Comparison of ENCODE assay signal across 8 cellular contexts in the genomic region with DNA sequence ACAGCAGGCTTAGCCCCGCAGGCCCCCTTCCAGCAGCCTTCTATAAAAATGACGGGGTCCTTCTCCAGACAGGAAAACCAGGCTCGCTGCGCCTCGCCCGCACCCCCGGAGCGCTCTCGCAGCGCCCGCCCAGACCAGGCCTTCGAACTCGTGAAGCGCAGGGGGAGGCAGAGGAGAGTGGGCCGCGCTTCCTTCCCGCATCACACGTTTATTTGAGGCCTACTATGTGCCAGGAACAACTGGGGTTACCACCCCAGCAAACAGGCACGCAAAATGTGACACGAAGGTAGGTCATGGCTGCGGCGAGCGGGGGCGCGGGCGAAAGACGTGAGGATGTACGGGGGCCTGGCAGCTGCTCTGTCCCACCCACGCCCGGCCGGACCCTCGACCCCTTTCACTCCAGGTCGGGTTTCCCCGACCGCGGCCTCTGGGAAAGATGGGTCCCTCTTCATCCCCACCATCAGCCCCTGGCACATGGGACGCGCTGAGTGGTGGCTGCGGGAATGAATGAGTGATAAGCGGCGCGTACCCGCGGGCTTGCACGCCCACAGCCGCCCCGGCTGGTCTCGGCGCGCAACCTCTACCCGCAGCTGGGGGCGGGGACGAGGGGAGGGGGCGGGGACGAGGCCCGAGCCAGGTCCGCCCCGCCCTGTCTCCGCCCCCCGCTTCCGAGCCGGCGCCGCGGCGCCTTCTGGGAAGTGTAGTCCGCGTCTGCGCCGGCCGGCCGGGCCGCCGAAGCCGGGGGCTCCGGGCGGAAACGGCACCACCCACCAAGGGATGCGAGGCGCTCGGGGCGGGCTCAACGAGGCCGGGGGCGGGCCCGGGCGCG. TPM values are rescaled to one million over a fixed set of nuclear protein-coding genes. Genes with fewer than 3 reads are reported as not detected.
DNase-seq lines count a peak whose midpoint lies in the region; ATAC-seq and TF ChIP-seq lines count a peak whose summit lies in the region.

No MANE protein-coding gene starts in this region.

- 17 to 51% methylated on average over 21 to 88 of the region's 88 CpGs for WGBS in endodermal cell (ENCODE audit: insufficient coverage in 1 of 2, insufficient read length in 1 of 2), 2 experiments
- WGBS in mesodermal cell (ENCODE audit: insufficient coverage in 2 of 2), 2 experiments = 23 to 35% methylated on average over 45 to 70 of the region's 88 CpGs

- peaks cover 19% of the 10 kb centered on the region for H3K9me3 ChIP-seq in endodermal cell (ENCODE audit: control insufficient read depth, low read length)
- peaks cover 16% of the 10 kb centered on the region for H3K9me3 ChIP-seq in mesodermal cell (ENCODE audit: control insufficient read depth, low read length)

- H3K27me3 ChIP-seq in endodermal cell (ENCODE audit: control insufficient read depth, insufficient read depth, low read length, poor library complexity, severe bottlenecking) = no peaks in the 10 kb centered on the region

- no peak overlapping the region for H3K27ac Mint-ChIP-seq in endodermal cell

- H3K4me3 ChIP-seq in endodermal cell (ENCODE audit: low read length) (peak overlapping the region; percentile 76), mesodermal cell (ENCODE audit: extremely low read depth, insufficient read depth, low read length, poor library complexity, severe bottlenecking) (peak overlapping the region; percentile 46)

- peak; percentile 92 for DNase-seq in CD1c-positive myeloid dendritic cell (ENCODE audit: extremely low spot score)
- DNase-seq in NOMO-1 (lab: John Stamatoyannopoulos, UW; ENCODE audit: unreplicated experiment in 2 of 2) = peak; percentile 40 to 74
- DNase-seq in activated CD8-positive, alpha-beta memory T cell treated with anti-CD3 and anti-CD28 coated beads, Interleukin-2, amount 50 U/mL, for 24 hours (ENCODE audit: extremely low read depth) = peak; percentile 75
- DNase-seq in endodermal cell = peak; percentile 97
- DNase-seq in stimulated activated CD8-positive, alpha-beta memory T cell treated with anti-CD3 and anti-CD28 coated beads, Interleukin-12 subunit alpha, Interleukin-12 subunit beta, amount 100 ng/mL, for 4 hours (ENCODE audit: low read depth) = peak; percentile 94

- peak overlapping the region; percentile 84 for H3K4me3 Mint-ChIP-seq in endodermal cell

- H3K27ac ChIP-seq in endodermal cell (ENCODE audit: low read depth, low read length) (no peak overlapping the region), mesodermal cell (ENCODE audit: low read depth, low read length, severe bottlenecking) (no peak overlapping the region)

- peak overlapping the region; percentile 15 for H3K9ac ChIP-seq in endodermal cell (ENCODE audit: extremely low read depth, low read length, poor library complexity, severe bottlenecking)

- H3K4me1 ChIP-seq in endodermal cell (ENCODE audit: control insufficient read depth, insufficient read depth, low read length) = no peaks in the 10 kb centered on the region
- H3K4me1 ChIP-seq in mesodermal cell (ENCODE audit: control insufficient read depth, insufficient read depth, low read length, poor library complexity, severe bottlenecking) = peaks cover 10% of the 10 kb centered on the region

- H3K36me3 Mint-ChIP-seq in endodermal cell (ENCODE audit: low read depth) = peaks cover 6% of the 10 kb centered on the region

- H3K27me3 Mint-ChIP-seq in endodermal cell (ENCODE audit: insufficient read depth) = peaks cover 17% of the 10 kb centered on the region

- peaks cover 10% of the 10 kb centered on the region for H3K4me1 Mint-ChIP-seq in endodermal cell

- peaks cover 36% of the 10 kb centered on the region for H3K9me3 Mint-ChIP-seq in endodermal cell

- TF ChIP-seq CTCF in endodermal cell (conservative IDR thresholded peaks at IDR 0.05) = no peak

- no peaks in the 10 kb centered on the region for H3K36me3 ChIP-seq in endodermal cell (ENCODE audit: control insufficient read depth, insufficient read depth, low read length)
- peaks cover 17% of the 10 kb centered on the region for H3K36me3 ChIP-seq in mesodermal cell (ENCODE audit: control insufficient read depth, insufficient read depth, low read length)

- ATAC-seq in GM19452 (IDR thresholded peaks at IDR 0.05; ENCODE audit: unreplicated experiment) (peak; percentile 89), HG03571 (IDR thresholded peaks at IDR 0.05; ENCODE audit: unreplicated experiment) (peak; percentile 95)

RNA-seq across cellular contexts. Expression of a gene that starts 59.1 kb away (rescaled TPM):
- total RNA-seq in endodermal cell = 1 to 10 TPM in 1 of 2 donors, under 1 TPM in 1; 0.91 to 2.5 TPM
- 6.0 TPM for polyA plus RNA-seq in endodermal cell (2013, experiment 1 of 2)
- 5.3 TPM for polyA plus RNA-seq in endodermal cell (2013, experiment 2 of 2)
- polyA plus RNA-seq in mesodermal cell (2013, experiment 1 of 2) = 18.4 TPM
- 14.1 TPM for polyA plus RNA-seq in mesodermal cell (2013, experiment 2 of 2)
